In genomic region chr11:64246874-64247728, GRCh38 we compare ENCODE assay signal across 1 cellular context.
TF ChIP-seq lines count a peak whose summit lies in the region.

A gene with protein sequence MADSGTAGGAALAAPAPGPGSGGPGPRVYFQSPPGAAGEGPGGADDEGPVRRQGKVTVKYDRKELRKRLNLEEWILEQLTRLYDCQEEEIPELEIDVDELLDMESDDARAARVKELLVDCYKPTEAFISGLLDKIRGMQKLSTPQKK (minus strand): TSS chr11:64246943. CDS start chr11:64246673, 270 bp downstream.

TF ChIP-seq in HepG2, 621 proteins besides CTCF, POLR2A, EP300 and RAD21 (continued from another document and continues in another):
- peak; percentile 39; the same call in 1 of the 2 replicates for TF ChIP-seq ZNF616 (CRISPR knock-in tag; IDR thresholded peaks at IDR 0.05; ENCODE audit: low read depth)
- TF ChIP-seq HNRNPL (IDR thresholded peaks at IDR 0.05; ENCODE audit: low read depth, low read length) = 0 out of 2 replicates have a peak, but pooled peaks have one; percentile 35
- peak; percentile 75 for TF ChIP-seq PHF8 (CRISPR knock-in tag; IDR thresholded peaks at IDR 0.05)
- no peak for TF ChIP-seq RNF219 (CRISPR knock-in tag; IDR thresholded peaks at IDR 0.05)
- TF ChIP-seq ZNF567 (CRISPR knock-in tag; IDR thresholded peaks at IDR 0.05; ENCODE audit: borderline replicate concordance) = no peak
- TF ChIP-seq FOXO1 (CRISPR knock-in tag; IDR thresholded peaks at IDR 0.05) = no peak
- TF ChIP-seq GTF2F1 (IDR thresholded peaks at IDR 0.05; ENCODE audit: low read length) = no peak
- TF ChIP-seq KLF11 (CRISPR knock-in tag; IDR thresholded peaks at IDR 0.05) = no peak
- no peak for TF ChIP-seq FUBP1 (CRISPR knock-in tag; IDR thresholded peaks at IDR 0.05; ENCODE audit: borderline replicate concordance)
- TF ChIP-seq EED (CRISPR knock-in tag; IDR thresholded peaks at IDR 0.05) = no peak
- TF ChIP-seq ZNF563 (CRISPR knock-in tag; IDR thresholded peaks at IDR 0.05) = no peak
- TF ChIP-seq ZEB1 (IDR thresholded peaks at IDR 0.05; ENCODE audit: insufficient replicate concordance, low read depth) = no peak
- no peak for TF ChIP-seq NFE2L2 (IDR thresholded peaks at IDR 0.05; ENCODE audit: low read length)
- TF ChIP-seq SNRNP70 (IDR thresholded peaks at IDR 0.05; ENCODE audit: low read depth, low read length) = no peak
- TF ChIP-seq RFX3 (CRISPR knock-in tag; IDR thresholded peaks at IDR 0.05) = no peak
- no peak for TF ChIP-seq ZSCAN30 (CRISPR knock-in tag; IDR thresholded peaks at IDR 0.05)
- TF ChIP-seq ZNF891 (CRISPR knock-in tag; IDR thresholded peaks at IDR 0.05) = no peak
- TF ChIP-seq ZNF124 (CRISPR knock-in tag; IDR thresholded peaks at IDR 0.05) = no peak
- TF ChIP-seq ATF6 (CRISPR knock-in tag; conservative IDR thresholded peaks at IDR 0.05) = 0 out of 2 replicates have a peak, but pooled peaks have one; percentile 65
- no peak for TF ChIP-seq FOXO4 (CRISPR knock-in tag; conservative IDR thresholded peaks at IDR 0.05)
- no peak; the same call in 1 of the 2 replicates for TF ChIP-seq ZBTB39 (CRISPR knock-in tag; IDR thresholded peaks at IDR 0.05)
- TF ChIP-seq ATF1 (CRISPR knock-in tag; IDR thresholded peaks at IDR 0.05) = no peak
- no peak for TF ChIP-seq MLLT10 (CRISPR knock-in tag; IDR thresholded peaks at IDR 0.05)
- no peak for TF ChIP-seq ZNF232 (CRISPR knock-in tag; IDR thresholded peaks at IDR 0.05; ENCODE audit: borderline replicate concordance)
- no peak for TF ChIP-seq KMT2A (CRISPR knock-in tag; IDR thresholded peaks at IDR 0.05)
- no peak for TF ChIP-seq MAFG (CRISPR knock-in tag; IDR thresholded peaks at IDR 0.05)
- no peak for TF ChIP-seq PRDM4 (CRISPR knock-in tag; IDR thresholded peaks at IDR 0.05; ENCODE audit: borderline replicate concordance)
- TF ChIP-seq PBX3 (CRISPR knock-in tag; IDR thresholded peaks at IDR 0.05; ENCODE audit: borderline replicate concordance) = no peak
- TF ChIP-seq ZFP36 (IDR thresholded peaks at IDR 0.05; ENCODE audit: borderline replicate concordance, low read depth, low read length, partially characterized antibody) = no peak
- peak; percentile 90; the same call in 1 of the 2 replicates for TF ChIP-seq CSRNP1 (CRISPR knock-in tag; IDR thresholded peaks at IDR 0.05)
- TF ChIP-seq, protein P1, sequence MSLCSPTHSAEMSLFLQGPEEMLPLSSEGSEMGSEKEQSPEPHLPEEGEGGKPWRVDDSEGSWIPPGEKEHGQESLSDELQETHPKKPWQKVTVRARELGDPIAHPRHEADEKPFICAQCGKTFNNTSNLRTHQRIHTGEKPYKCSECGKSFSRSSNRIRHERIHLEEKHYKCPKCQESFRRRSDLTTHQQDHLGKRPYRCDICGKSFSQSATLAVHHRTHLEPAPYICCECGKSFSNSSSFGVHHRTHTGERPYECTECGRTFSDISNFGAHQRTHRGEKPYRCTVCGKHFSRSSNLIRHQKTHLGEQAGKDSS (CRISPR knock-in tag; IDR thresholded peaks at IDR 0.05; ENCODE audit: borderline replicate concordance, low read depth) = no peak
- no peak for TF ChIP-seq HIVEP1 (CRISPR knock-in tag; IDR thresholded peaks at IDR 0.05)
- TF ChIP-seq ZNF562 (CRISPR knock-in tag; IDR thresholded peaks at IDR 0.05; ENCODE audit: borderline replicate concordance) = no peak
- TF ChIP-seq, protein P2, sequence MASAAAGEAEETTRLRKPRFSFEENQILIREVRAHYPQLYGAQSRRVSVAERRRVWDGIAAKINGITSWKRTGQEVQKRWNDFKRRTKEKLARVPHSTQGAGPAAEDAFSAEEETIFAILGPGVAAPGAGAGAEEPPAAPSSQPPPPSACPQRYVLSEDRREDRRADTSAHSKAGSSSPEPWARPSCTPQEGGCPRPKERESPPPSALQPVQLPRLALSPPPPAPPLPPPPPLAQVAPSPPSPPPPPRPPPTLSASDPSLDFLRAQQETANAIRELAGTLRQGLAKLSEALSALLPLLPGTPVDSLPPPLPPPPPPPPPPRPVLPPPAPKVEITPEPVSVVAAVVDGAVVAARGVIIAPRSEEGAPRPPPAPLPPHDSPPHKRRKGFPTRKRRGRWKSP (CRISPR knock-in tag; IDR thresholded peaks at IDR 0.05) = peak; percentile 95
- TF ChIP-seq SP2 (CRISPR knock-in tag; IDR thresholded peaks at IDR 0.05) = peak; percentile 59
- no peak for TF ChIP-seq CBX2 (IDR thresholded peaks at IDR 0.05; ENCODE audit: low read depth, low read length)
- no peak for TF ChIP-seq CBX2 (CRISPR knock-in tag; IDR thresholded peaks at IDR 0.05; ENCODE audit: low read depth)
- TF ChIP-seq NAIF1 (CRISPR knock-in tag; IDR thresholded peaks at IDR 0.05; ENCODE audit: borderline replicate concordance) = no peak
- TF ChIP-seq SMAD9 (CRISPR knock-in tag; IDR thresholded peaks at IDR 0.05) = no peak; the same call in 1 of the 2 replicates
- no peak for TF ChIP-seq ZNF879 (CRISPR knock-in tag; IDR thresholded peaks at IDR 0.05)
- 0 out of 2 replicates have a peak, but pooled peaks have one; percentile 11 for TF ChIP-seq BCL6 (CRISPR knock-in tag; IDR thresholded peaks at IDR 0.05)
- peak; percentile 44; the same call in 1 of the 2 replicates for TF ChIP-seq AHR (CRISPR knock-in tag; IDR thresholded peaks at IDR 0.05)
- TF ChIP-seq ZNF225 (CRISPR knock-in tag; IDR thresholded peaks at IDR 0.05) = no peak; the same call in 1 of the 2 replicates
- no peak; the same call in 1 of the 2 replicates for TF ChIP-seq RXRB (CRISPR knock-in tag; IDR thresholded peaks at IDR 0.05; ENCODE audit: borderline replicate concordance)
- no peak for TF ChIP-seq REXO4 (CRISPR knock-in tag; IDR thresholded peaks at IDR 0.05; ENCODE audit: borderline replicate concordance)
- 0 out of 2 replicates have a peak, but pooled peaks have one; percentile 21 for TF ChIP-seq ETS1 (CRISPR knock-in tag; IDR thresholded peaks at IDR 0.05)
- TF ChIP-seq SCMH1 (CRISPR knock-in tag; IDR thresholded peaks at IDR 0.05; ENCODE audit: borderline replicate concordance) = no peak
